Comparison of ENCODE assay signal across 1 cellular context in genomic region chr9:21549890-21550289, GRCh38.
TF ChIP-seq lines count a peak whose summit lies in the region.

No MANE protein-coding gene starts in this region.

TF ChIP-seq in A549, 52 proteins besides CTCF, POLR2A, EP300 and RAD21 (continued from another document):
- TF ChIP-seq NR3C1 (IDR thresholded peaks at IDR 0.05) (no peak), PHF8 (IDR thresholded peaks at IDR 0.05; ENCODE audit: borderline replicate concordance, low read depth) (no peak), HOXB13 (CRISPR knock-in tag; IDR thresholded peaks at IDR 0.05; ENCODE audit: low read depth) (no peak), NFE2L2 (conservative IDR thresholded peaks at IDR 0.05; ENCODE audit: low read length) (no peak), HOXA7 (CRISPR knock-in tag; IDR thresholded peaks at IDR 0.05) (no peak)
